ENCODE assay signal across 8 cellular contexts in the genomic region with DNA sequence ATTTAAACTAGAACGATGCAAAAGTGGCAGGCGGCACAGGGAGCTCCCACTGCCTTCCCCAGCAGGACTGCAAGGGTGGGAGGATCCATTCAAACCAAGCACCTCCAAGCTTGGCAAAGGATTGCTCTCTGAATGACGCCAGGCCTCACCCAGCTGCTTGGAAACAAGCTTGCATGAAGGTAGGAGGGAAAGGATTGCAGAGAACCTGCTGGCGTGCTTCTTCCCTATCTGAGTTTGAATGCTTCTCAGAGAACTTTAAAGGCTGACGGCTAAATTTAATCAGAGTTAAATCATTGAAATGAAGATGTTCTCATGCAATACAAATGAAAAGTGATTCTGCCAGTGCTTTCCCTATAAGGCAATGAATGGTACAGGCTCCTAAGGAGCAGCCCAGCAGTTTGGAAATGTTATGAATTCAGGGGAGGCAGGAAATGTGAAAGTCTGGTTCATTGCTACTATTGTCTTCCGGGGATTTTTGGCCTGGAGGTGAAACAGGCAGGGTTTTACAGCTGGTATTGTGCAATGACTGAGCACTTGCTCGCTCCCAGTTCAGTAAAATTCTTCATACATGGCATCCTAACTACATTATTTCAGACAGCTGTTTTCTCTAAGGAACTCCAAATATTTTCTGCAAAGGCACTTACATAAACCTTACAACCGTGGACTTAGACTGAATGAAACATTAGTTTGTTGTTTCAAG. TPM values are rescaled to one million over a fixed set of nuclear protein-coding genes. Genes with fewer than 3 reads are reported as not detected.
DNase-seq lines count a peak whose midpoint lies in the region; ATAC-seq and TF ChIP-seq lines count a peak whose summit lies in the region.

No MANE protein-coding gene starts in this region.

- H3K4me1 Mint-ChIP-seq in activated T-cell treated with anti-CD3 and anti-CD28 coated beads, Interleukin-2, amount 50 U/mL, for 24 hours (ENCODE audit: low read depth): peaks cover 2% of the 10 kb centered on the region
- H3K4me1 Mint-ChIP-seq in activated CD4-positive, alpha-beta T cell treated with anti-CD3 and anti-CD28 coated beads, Interleukin-2, amount 10 ng/mL, durations not matched to agents 24 days and 14 days: peaks cover 13% of the 10 kb centered on the region

- peak overlapping the region; percentile 77 for H2BK120ac ChIP-seq in trophoblast cell (ENCODE audit: insufficient read depth, low read length, poor library complexity)

- peaks cover 1% of the 10 kb centered on the region for H3K79me2 ChIP-seq in trophoblast cell (ENCODE audit: control insufficient read depth, insufficient read depth, low read length, poor library complexity)

- ATAC-seq in RWPE2 (ENCODE audit: low read depth) (peak; percentile 90), GM19328 (IDR thresholded peaks at IDR 0.05; ENCODE audit: unreplicated experiment) (no peak), GM18519 (IDR thresholded peaks at IDR 0.05; ENCODE audit: low FRiP score, unreplicated experiment) (no peak)

- H2AK5ac ChIP-seq in trophoblast cell (ENCODE audit: low read length): peak overlapping the region; percentile 54

- no peak overlapping the region for H3K23ac ChIP-seq in trophoblast cell (ENCODE audit: low read length)

- intact Hi-C loops in activated CD4-positive, alpha-beta T cell treated with anti-CD3 and anti-CD28 coated beads, Interleukin-2, amount 10 ng/mL, durations not matched to agents 24 days and 14 days (cut with micrococcal nuclease): no loop called here

- H3K9me3 ChIP-seq in RWPE2 (ENCODE audit: severe bottlenecking) (no peaks in the 10 kb centered on the region), trophoblast cell (ENCODE audit: insufficient read depth, low read depth, low read length) (no peaks in the 10 kb centered on the region)

- peaks cover 35% of the 10 kb centered on the region for H3K4me1 ChIP-seq in RWPE2 (ENCODE audit: insufficient read depth, poor library complexity, severe bottlenecking)
- H3K4me1 ChIP-seq in trophoblast cell (ENCODE audit: control insufficient read depth in 1 of 2, insufficient read depth in 2 of 2, low read length in 2 of 2): peaks cover 13 to 20% of the 10 kb centered on the region in 2 experiments

- no peaks in the 10 kb centered on the region for H3K36me3 Mint-ChIP-seq in activated T-cell treated with anti-CD3 and anti-CD28 coated beads, Interleukin-2, amount 50 U/mL, for 24 hours (ENCODE audit: low read depth)
- H3K36me3 Mint-ChIP-seq in activated CD4-positive, alpha-beta T cell treated with anti-CD3 and anti-CD28 coated beads, Interleukin-2, amount 10 ng/mL, durations not matched to agents 24 days and 14 days (ENCODE audit: low read depth): no peaks in the 10 kb centered on the region

- no peak overlapping the region for H4K12ac ChIP-seq in trophoblast cell (ENCODE audit: low read depth, low read length)

- H3K27ac Mint-ChIP-seq in activated T-cell treated with anti-CD3 and anti-CD28 coated beads, Interleukin-2, amount 50 U/mL, for 24 hours: no peak overlapping the region
- no peak overlapping the region for H3K27ac Mint-ChIP-seq in activated CD4-positive, alpha-beta T cell treated with anti-CD3 and anti-CD28 coated beads, Interleukin-2, amount 10 ng/mL, durations not matched to agents 24 days and 14 days

- DNase-seq in G401 (ENCODE audit: low spot score): peak; percentile 59
- DNase-seq in RWPE2 (ENCODE audit: low spot score): no peak
- peak; percentile 95 for DNase-seq in fibroblast of villous mesenchyme (ENCODE audit: low read depth)
- peak; percentile 84 to 93 for DNase-seq in trophoblast cell
- no peak for DNase-seq in activated T-cell treated with anti-CD3 and anti-CD28 coated beads, Interleukin-2, amount 50 U/mL, for 24 hours
- DNase-seq in activated CD4-positive, alpha-beta T cell treated with anti-CD3 and anti-CD28 coated beads, Interleukin-2, amount 10 ng/mL, durations not matched to agents 24 days and 14 days: no peak

- no peak overlapping the region for H3K4ac ChIP-seq in trophoblast cell (ENCODE audit: low read depth, low read length)

- peak overlapping the region; percentile 52 for H3K18ac ChIP-seq in trophoblast cell (ENCODE audit: low read length)

- H3K27me3 ChIP-seq in RWPE2 (ENCODE audit: insufficient read depth, poor library complexity, severe bottlenecking) (no peaks in the 10 kb centered on the region), trophoblast cell (ENCODE audit: insufficient read depth, low read length) (no peaks in the 10 kb centered on the region)

- H2BK5ac ChIP-seq in trophoblast cell (ENCODE audit: low read depth, low read length, poor library complexity): peak overlapping the region; percentile 65

- H3K27ac ChIP-seq in RWPE2 (ENCODE audit: poor library complexity, severe bottlenecking): peak overlapping the region; percentile 84
- H3K27ac ChIP-seq in trophoblast cell (ENCODE audit: low read depth, low read length): peak overlapping the region; percentile 67

- no peak overlapping the region for H3K9ac ChIP-seq in trophoblast cell (ENCODE audit: low read length)

- TF ChIP-seq CTCF in RWPE2 (IDR thresholded peaks at IDR 0.05; ENCODE audit: poor library complexity, severe bottlenecking): no peak
- no peak for TF ChIP-seq CTCF in fibroblast of villous mesenchyme (IDR thresholded peaks at IDR 0.05; ENCODE audit: insufficient read depth, low read depth, low read length)

- no peaks in the 10 kb centered on the region for H3K27me3 Mint-ChIP-seq in activated T-cell treated with anti-CD3 and anti-CD28 coated beads, Interleukin-2, amount 50 U/mL, for 24 hours
- H3K27me3 Mint-ChIP-seq in activated CD4-positive, alpha-beta T cell treated with anti-CD3 and anti-CD28 coated beads, Interleukin-2, amount 10 ng/mL, durations not matched to agents 24 days and 14 days: no peaks in the 10 kb centered on the region

- no peak overlapping the region for H3K4me2 ChIP-seq in trophoblast cell (ENCODE audit: low read length)

- H3K4me3 ChIP-seq in RWPE2 (ENCODE audit: severe bottlenecking) (no peak overlapping the region), fibroblast of villous mesenchyme (ENCODE audit: low read depth, low read length) (no peak overlapping the region), trophoblast cell (ENCODE audit: low read depth, low read length) (no peak overlapping the region)

- H4K91ac ChIP-seq in trophoblast cell (ENCODE audit: low read depth, low read length): peak overlapping the region; percentile 80

- H3K4me3 Mint-ChIP-seq in activated T-cell treated with anti-CD3 and anti-CD28 coated beads, Interleukin-2, amount 50 U/mL, for 24 hours: no peak overlapping the region
- no peak overlapping the region for H3K4me3 Mint-ChIP-seq in activated CD4-positive, alpha-beta T cell treated with anti-CD3 and anti-CD28 coated beads, Interleukin-2, amount 10 ng/mL, durations not matched to agents 24 days and 14 days

- peak overlapping the region; percentile 62 for H4K8ac ChIP-seq in trophoblast cell (ENCODE audit: low read depth, low read length)

- H3K36me3 ChIP-seq in RWPE2 (ENCODE audit: low read depth) (no peaks in the 10 kb centered on the region), trophoblast cell (ENCODE audit: control insufficient read depth in 1 of 2, insufficient read depth in 2 of 2, low read length in 2 of 2) (no peaks in the 10 kb centered on the region)

- peaks cover 5% of the 10 kb centered on the region for H3K79me1 ChIP-seq in trophoblast cell (ENCODE audit: low read length)

- peak overlapping the region; percentile 73 for H3K14ac ChIP-seq in trophoblast cell (ENCODE audit: low read length)

- no CpG with 5 or more reads among the region's 8 CpGs for WGBS in trophoblast cell (ENCODE audit: extremely low coverage, insufficient coverage, insufficient read length)

- no peaks in the 10 kb centered on the region for H3K9me3 Mint-ChIP-seq in activated T-cell treated with anti-CD3 and anti-CD28 coated beads, Interleukin-2, amount 50 U/mL, for 24 hours
- H3K9me3 Mint-ChIP-seq in activated CD4-positive, alpha-beta T cell treated with anti-CD3 and anti-CD28 coated beads, Interleukin-2, amount 10 ng/mL, durations not matched to agents 24 days and 14 days: no peaks in the 10 kb centered on the region

- H2BK12ac ChIP-seq in trophoblast cell (ENCODE audit: low read length): peak overlapping the region; percentile 90

- no peak overlapping the region for H2AFZ ChIP-seq in trophoblast cell (ENCODE audit: insufficient read depth, low read length, poor library complexity)

- in situ Hi-C loops in G401 (cut with HindIII; ENCODE audit: low sequenced_read_pairs): no loop called here

RNA-seq across cellular contexts. Expression of gene DUSP6, which starts 31.9 kb away (rescaled TPM):
- 233 and 289 TPM in 2 replicates for total RNA-seq in G401 (2014; rRNA removed; shearing (Covaris generic))
- total RNA-seq in fibroblast of villous mesenchyme: 68.9 and 75.1 TPM in 2 replicates
- polyA plus RNA-seq in trophoblast cell (2013): 7.5 and 8.0 TPM in 2 replicates
- total RNA-seq in activated CD4-positive, alpha-beta T cell treated with anti-CD3 and anti-CD28 coated beads, Interleukin-2, amount 10 ng/mL, durations not matched to agents 24 days and 14 days: 95.5 and 96.7 TPM in 2 replicates

Comparison
In these comparisons a context has a peak if more than half of its experiments do, and no peak if none do; other contexts are left out.
1. DNase-seq: peak in G401 (single experiment), fibroblast of villous mesenchyme (single experiment) and trophoblast cell (2 of 2); none in RWPE2 (single experiment), activated T-cell treated with anti-CD3 and anti-CD28 coated beads, Interleukin-2, amount 50 U/mL, for 24 hours (single experiment) and activated CD4-positive, alpha-beta T cell treated with anti-CD3 and anti-CD28 coated beads, Interleukin-2, amount 10 ng/mL, durations not matched to agents 24 days and 14 days (single experiment).